21 cellular contexts compared by ENCODE assay signal in the genomic region with DNA sequence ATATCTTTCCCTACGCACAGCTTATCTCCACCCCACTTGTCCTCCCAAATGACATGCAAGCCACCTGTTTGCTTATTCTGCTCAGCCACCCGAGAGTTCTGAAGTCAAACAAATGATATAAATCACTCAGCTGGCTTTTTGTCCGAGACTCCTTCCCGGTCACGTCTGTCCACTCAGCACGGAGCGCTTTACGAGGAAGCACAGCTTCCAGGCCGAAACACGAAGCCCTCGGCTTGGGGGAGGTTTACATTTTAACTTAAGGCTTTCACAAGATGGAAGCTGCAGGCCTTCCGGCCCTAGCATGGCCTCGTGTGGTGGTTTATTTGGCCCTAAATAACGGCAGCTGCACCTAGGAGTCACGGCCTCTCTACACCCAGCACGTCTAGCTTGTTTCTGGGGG.
DNase-seq lines count a peak whose midpoint lies in the region; ATAC-seq and TF ChIP-seq lines count a peak whose summit lies in the region.
"Had no signal": no experiment of that assay in that cellular context is flagged by ENCODE, and none has a peak within 500 bp of the region (broad histone marks: within the 10 kb centered on the region; RNA-seq: fewer than 3 reads in every experiment).

No MANE protein-coding gene starts in this region.

- TF ChIP-seq CTCF in VCaP (conservative IDR thresholded peaks at IDR 0.05) (no peak), nephron (IDR thresholded peaks at IDR 0.05; ENCODE audit: unreplicated experiment in 3 of 3) (no peak), mucosa of descending colon (IDR thresholded peaks at IDR 0.05) (no peak)

- peak overlapping the region in 6 of 7 donors; percentile 19 to 79 (median 54) for H3K27ac Mint-ChIP-seq in CD4-positive, alpha-beta memory T cell
- peak overlapping the region; percentile 23 to 79 (median 31) for H3K27ac Mint-ChIP-seq in nephron

- peak overlapping the region in 1 of 8 donors; percentile 11 for H3K4me3 Mint-ChIP-seq in CD4-positive, alpha-beta memory T cell
- H3K4me3 Mint-ChIP-seq in nephron: no peak overlapping the region

- peaks cover 45 to 47% of the 10 kb centered on the region in 2 donors for H3K36me3 Mint-ChIP-seq in CD4-positive, alpha-beta memory T cell
- no peaks in the 10 kb centered on the region for H3K36me3 Mint-ChIP-seq in nephron (ENCODE audit: low read depth)

- peak overlapping the region in 2 of 11 experiments; percentile 8 to 59; a peak in 1 of 22 replicates for H3K27ac ChIP-seq in BLaER1 treated with 17β-estradiol and CSF1 and Interleukin-3, amounts not matched to agents 10 nM and 100 nM
- H3K27ac ChIP-seq in CD4-positive, alpha-beta memory T cell (ENCODE audit: low read depth, low read length): no peak overlapping the region
- H3K27ac ChIP-seq in VCaP: peak overlapping the region; percentile 78
- H3K27ac ChIP-seq: esophagus muscularis mucosa, GM23248, testis had no signal

- H3K27me3 ChIP-seq in BLaER1 treated with 17β-estradiol and CSF1 and Interleukin-3, amounts not matched to agents 10 nM and 100 nM: peaks cover 0 to 14% (median 0%) of the 10 kb centered on the region in 11 experiments; a peak in 3 of 22 replicates
- H3K27me3 ChIP-seq in CD4-positive, alpha-beta memory T cell (ENCODE audit: insufficient read depth, low read length): no peaks in the 10 kb centered on the region
- H3K27me3 ChIP-seq: Peyer's patch, testis had no signal

- POLR2A ChIA-PET in CD4-positive, alpha-beta memory T cell (lab: Charles Lee; ENCODE audit: partially characterized antibody): interaction anchor here (2.0 kb wide), 1 partner anchor 10 kb away, joined by 11 read pairs; no protein-coding TSS in a partner anchor

- peaks cover 0 to 10% (median 8%) of the 10 kb centered on the region in 11 experiments; a peak in 17 of 22 replicates for H3K9me3 ChIP-seq in BLaER1 treated with 17β-estradiol and CSF1 and Interleukin-3, amounts not matched to agents 10 nM and 100 nM (replicated peaks in 1 of 11)
- no peaks in the 10 kb centered on the region for H3K9me3 ChIP-seq in CD4-positive, alpha-beta memory T cell (ENCODE audit: control insufficient read depth in 1 of 2, low read length in 2 of 2)
- no peaks in the 10 kb centered on the region for H3K9me3 ChIP-seq in mucosa of descending colon
- H3K9me3 ChIP-seq: BE2C, Peyer's patch, SK-N-SH, testis had no signal

- H4K20me1 ChIP-seq in BLaER1 treated with 17β-estradiol and CSF1 and Interleukin-3, amounts not matched to agents 10 nM and 100 nM: peaks cover 0 to 9% (median 0%) of the 10 kb centered on the region in 11 experiments; a peak in 1 of 22 replicates

- no peak for ATAC-seq in mucosa of descending colon
- ATAC-seq: left ventricle myocardium superior had no signal

- H3K4me2 ChIP-seq in BLaER1 treated with 17β-estradiol and CSF1 and Interleukin-3, amounts not matched to agents 10 nM and 100 nM: peak overlapping the region in 9 of 11 experiments; percentile 57 to 71 (median 65); a peak in 18 of 22 replicates
- H3K4me2 ChIP-seq: SK-N-SH, smooth muscle cell had no signal

- H3K4me1 ChIP-seq in BLaER1 treated with 17β-estradiol and CSF1 and Interleukin-3, amounts not matched to agents 10 nM and 100 nM: peaks cover 17 to 60% (median 34%) of the 10 kb centered on the region in 10 experiments
- H3K4me1 ChIP-seq in CD4-positive, alpha-beta memory T cell (ENCODE audit: insufficient read depth, low read length): peaks cover 20% of the 10 kb centered on the region
- H3K4me1 ChIP-seq in mucosa of descending colon (ENCODE audit: low read depth): no peaks in the 10 kb centered on the region
- H3K4me1 ChIP-seq: BE2C, esophagus muscularis mucosa, testis had no signal

- CTCF ChIA-PET in CD4-positive, alpha-beta memory T cell (lab: Charles Lee; ENCODE audit: partially characterized antibody): interaction anchor here (1.0 to 1.6 kb wide), 3 partner anchors 10 to 250 kb away, joined by 3 to 5 read pairs (median 3); no protein-coding TSS in a partner anchor

- H3K4me1 Mint-ChIP-seq in CD4-positive, alpha-beta memory T cell: peaks cover 3 to 20% (median 14%) of the 10 kb centered on the region in 4 donors
- peaks cover 8% of the 10 kb centered on the region for H3K4me1 Mint-ChIP-seq in nephron

- H3K4me3 ChIP-seq in BLaER1 treated with 17β-estradiol and CSF1 and Interleukin-3, amounts not matched to agents 10 nM and 100 nM: no peak overlapping the region
- no peak overlapping the region for H3K4me3 ChIP-seq in CD4-positive, alpha-beta memory T cell (ENCODE audit: low read length in 2 of 2)
- no peak overlapping the region for H3K4me3 ChIP-seq in mucosa of descending colon
- H3K4me3 ChIP-seq: esophagus muscularis mucosa, GM23248, Peyer's patch, smooth muscle cell, testis had no signal

- H3K27me3 Mint-ChIP-seq in CD4-positive, alpha-beta memory T cell: no peaks in the 10 kb centered on the region
- peaks cover 14% of the 10 kb centered on the region for H3K27me3 Mint-ChIP-seq in nephron (ENCODE audit: low read depth)

- peaks cover 0 to 8% (median 4%) of the 10 kb centered on the region in 11 experiments; a peak in 4 of 22 replicates for H3K36me3 ChIP-seq in BLaER1 treated with 17β-estradiol and CSF1 and Interleukin-3, amounts not matched to agents 10 nM and 100 nM
- peaks cover 32% of the 10 kb centered on the region for H3K36me3 ChIP-seq in CD4-positive, alpha-beta memory T cell (ENCODE audit: insufficient read depth, low read length)
- H3K36me3 ChIP-seq in mucosa of descending colon (ENCODE audit: low read depth): no peaks in the 10 kb centered on the region
- H3K36me3 ChIP-seq: BE2C, esophagus muscularis mucosa, Peyer's patch had no signal

- peak overlapping the region in 1 of 11 experiments; percentile 13; a peak in 1 of 22 replicates for H3K9ac ChIP-seq in BLaER1 treated with 17β-estradiol and CSF1 and Interleukin-3, amounts not matched to agents 10 nM and 100 nM
- H3K9ac ChIP-seq: GM23248, SK-N-SH had no signal

- intact Hi-C loops in CD4-positive, alpha-beta memory T cell (cut with micrococcal nuclease): no loop called here
- intact Hi-C loops in mucosa of descending colon (cut with DNase I, micrococcal nuclease): no loop called here

- H3K9me3 Mint-ChIP-seq in CD4-positive, alpha-beta memory T cell: peaks cover 0 to 6% (median 0%) of the 10 kb centered on the region in 8 donors
- peaks cover 5% of the 10 kb centered on the region for H3K9me3 Mint-ChIP-seq in nephron

- DNase-seq in CD4-positive, alpha-beta memory T cell: no peak
- DNase-seq in activated effector memory CD4-positive, alpha-beta T cell treated with anti-CD3 and anti-CD28 coated beads, Interleukin-2, amount 50 U/mL, for 16 hours: no peak
- no peak for DNase-seq in nucleus accumbens (lab: John Stamatoyannopoulos, UW)
- no peak for DNase-seq in mucosa of descending colon
- DNase-seq: activated CD4-positive, alpha-beta T cell treated with anti-CD3 and anti-CD28 coated beads for 48 hours; activated T-cell treated with anti-CD3 and anti-CD28 coated beads, Interleukin-2, amount 50 U/mL, for 1 hour; amniotic stem cell; BE2C; caudate nucleus; left ventricle myocardium superior; NCI-H1436 treated with DMSO at 0.1 percent for 48 hours; Peyer's patch; SK-N-SH; stimulated activated CD8-positive, alpha-beta memory T cell treated with anti-CD3 and anti-CD28 coated beads, Interleukin-4, amount 100 ng/mL, for 48 hours; testis had no signal
